In genomic region chr17:82699551-82699950, GRCh38 we compare ENCODE assay signal across 2 cellular contexts.
TF ChIP-seq lines count a peak whose summit lies in the region.

No MANE protein-coding gene starts in this region.

TF ChIP-seq in HCT116, 20 proteins besides CTCF, POLR2A, EP300 and RAD21:
- no peak for TF ChIP-seq REST (IDR thresholded peaks at IDR 0.05; ENCODE audit: low read depth)
- TF ChIP-seq ELF1 (IDR thresholded peaks at IDR 0.05; ENCODE audit: borderline replicate concordance, low read depth) = no peak
- TF ChIP-seq EGR1 (IDR thresholded peaks at IDR 0.05; ENCODE audit: low read depth) = no peak
- TF ChIP-seq CBX3 (IDR thresholded peaks at IDR 0.05; ENCODE audit: low read depth) = no peak
- TF ChIP-seq EZH2 (IDR thresholded peaks at IDR 0.05) = no peak
- TF ChIP-seq ATF3 (IDR thresholded peaks at IDR 0.05) = no peak
- TF ChIP-seq SRF (IDR thresholded peaks at IDR 0.05; ENCODE audit: low read depth) = no peak
- no peak for TF ChIP-seq JUND (IDR thresholded peaks at IDR 0.05)
- no peak for TF ChIP-seq CEBPB (IDR thresholded peaks at IDR 0.05; ENCODE audit: low read depth)
- no peak for TF ChIP-seq ZFX (IDR thresholded peaks at IDR 0.05)
- no peak for TF ChIP-seq POLR2AphosphoS5 (IDR thresholded peaks at IDR 0.05; ENCODE audit: low read depth, low read length)
- TF ChIP-seq TCF7L2 (IDR thresholded peaks at IDR 0.05; ENCODE audit: borderline replicate concordance, extremely low read depth, insufficient read depth, insufficient read length) = no peak
- TF ChIP-seq FOSL1 (IDR thresholded peaks at IDR 0.05; ENCODE audit: low read depth) = no peak
- TF ChIP-seq YY1 (IDR thresholded peaks at IDR 0.05; ENCODE audit: extremely low read depth, insufficient replicate concordance, low read depth, low read length) = no peak
- TF ChIP-seq EZH2phosphoT487 (IDR thresholded peaks at IDR 0.05; ENCODE audit: borderline replicate concordance) = no peak
- TF ChIP-seq SIN3A (IDR thresholded peaks at IDR 0.05; ENCODE audit: low read depth) = no peak
- TF ChIP-seq ZBTB33 (IDR thresholded peaks at IDR 0.05; ENCODE audit: extremely low read depth, insufficient replicate concordance, low read length) = no peak
- no peak for TF ChIP-seq MAX (IDR thresholded peaks at IDR 0.05)
- TF ChIP-seq ZNF274 (IDR thresholded peaks at IDR 0.05; ENCODE audit: low read depth, low read length) = no peak
- no peak for TF ChIP-seq SP1 (IDR thresholded peaks at IDR 0.05; ENCODE audit: low read depth)

TF ChIP-seq in HEK293T, 16 proteins besides CTCF, POLR2A, EP300 and RAD21:
- TF ChIP-seq SP1 (IDR thresholded peaks at IDR 0.05) (no peak), CTBP1 (IDR thresholded peaks at IDR 0.05; ENCODE audit: borderline replicate concordance) (no peak), FOXK2 (IDR thresholded peaks at IDR 0.05) (no peak), LEF1 (IDR thresholded peaks at IDR 0.05; ENCODE audit: borderline replicate concordance) (no peak), FOXM1 (IDR thresholded peaks at IDR 0.05; ENCODE audit: borderline replicate concordance) (no peak), ARNT (IDR thresholded peaks at IDR 0.05) (no peak), FOXA1 (IDR thresholded peaks at IDR 0.05) (no peak), ZNF384 (IDR thresholded peaks at IDR 0.05) (no peak), ELF4 (IDR thresholded peaks at IDR 0.05) (no peak), BHLHE40 (IDR thresholded peaks at IDR 0.05; ENCODE audit: borderline replicate concordance) (no peak), PKNOX1 (IDR thresholded peaks at IDR 0.05) (no peak), NFRKB (IDR thresholded peaks at IDR 0.05) (no peak), HDGF (IDR thresholded peaks at IDR 0.05; ENCODE audit: borderline replicate concordance) (no peak), TARDBP (IDR thresholded peaks at IDR 0.05) (no peak), SUZ12 (IDR thresholded peaks at IDR 0.05) (no peak), L3MBTL2 (conservative IDR thresholded peaks at IDR 0.05) (no peak)
TF ChIP-seq in HEK293T: peak in this region for 0.
